In the genomic region with DNA sequence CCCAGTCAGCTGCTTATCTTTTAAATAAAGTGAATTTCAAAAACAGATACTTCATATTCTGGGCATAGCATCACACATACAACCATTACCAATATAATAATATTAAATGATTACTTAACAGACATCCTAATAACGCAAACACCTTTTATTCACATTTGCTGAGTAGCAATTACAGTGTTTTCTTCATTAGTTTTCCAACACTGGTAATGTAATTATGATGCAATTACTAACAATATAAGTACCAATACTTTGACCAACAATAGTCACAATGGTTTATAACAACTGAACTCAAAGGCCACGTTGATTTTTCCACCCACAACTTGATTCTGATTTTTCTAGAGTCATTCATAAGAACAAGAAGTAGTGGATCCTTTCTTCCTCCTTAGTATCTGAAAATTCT, we compare ENCODE assay signal across 1 cellular context.
TF ChIP-seq lines count a peak whose summit lies in the region.

No MANE protein-coding gene starts in this region.

TF ChIP-seq in WTC11, 78 proteins besides CTCF, POLR2A, EP300 and RAD21 (continued from another document):
- TF ChIP-seq, protein P1, sequence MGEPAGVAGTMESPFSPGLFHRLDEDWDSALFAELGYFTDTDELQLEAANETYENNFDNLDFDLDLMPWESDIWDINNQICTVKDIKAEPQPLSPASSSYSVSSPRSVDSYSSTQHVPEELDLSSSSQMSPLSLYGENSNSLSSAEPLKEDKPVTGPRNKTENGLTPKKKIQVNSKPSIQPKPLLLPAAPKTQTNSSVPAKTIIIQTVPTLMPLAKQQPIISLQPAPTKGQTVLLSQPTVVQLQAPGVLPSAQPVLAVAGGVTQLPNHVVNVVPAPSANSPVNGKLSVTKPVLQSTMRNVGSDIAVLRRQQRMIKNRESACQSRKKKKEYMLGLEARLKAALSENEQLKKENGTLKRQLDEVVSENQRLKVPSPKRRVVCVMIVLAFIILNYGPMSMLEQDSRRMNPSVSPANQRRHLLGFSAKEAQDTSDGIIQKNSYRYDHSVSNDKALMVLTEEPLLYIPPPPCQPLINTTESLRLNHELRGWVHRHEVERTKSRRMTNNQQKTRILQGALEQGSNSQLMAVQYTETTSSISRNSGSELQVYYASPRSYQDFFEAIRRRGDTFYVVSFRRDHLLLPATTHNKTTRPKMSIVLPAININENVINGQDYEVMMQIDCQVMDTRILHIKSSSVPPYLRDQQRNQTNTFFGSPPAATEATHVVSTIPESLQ (CRISPR knock-in tag; IDR thresholded peaks at IDR 0.05) = no peak
- TF ChIP-seq, protein P2, sequence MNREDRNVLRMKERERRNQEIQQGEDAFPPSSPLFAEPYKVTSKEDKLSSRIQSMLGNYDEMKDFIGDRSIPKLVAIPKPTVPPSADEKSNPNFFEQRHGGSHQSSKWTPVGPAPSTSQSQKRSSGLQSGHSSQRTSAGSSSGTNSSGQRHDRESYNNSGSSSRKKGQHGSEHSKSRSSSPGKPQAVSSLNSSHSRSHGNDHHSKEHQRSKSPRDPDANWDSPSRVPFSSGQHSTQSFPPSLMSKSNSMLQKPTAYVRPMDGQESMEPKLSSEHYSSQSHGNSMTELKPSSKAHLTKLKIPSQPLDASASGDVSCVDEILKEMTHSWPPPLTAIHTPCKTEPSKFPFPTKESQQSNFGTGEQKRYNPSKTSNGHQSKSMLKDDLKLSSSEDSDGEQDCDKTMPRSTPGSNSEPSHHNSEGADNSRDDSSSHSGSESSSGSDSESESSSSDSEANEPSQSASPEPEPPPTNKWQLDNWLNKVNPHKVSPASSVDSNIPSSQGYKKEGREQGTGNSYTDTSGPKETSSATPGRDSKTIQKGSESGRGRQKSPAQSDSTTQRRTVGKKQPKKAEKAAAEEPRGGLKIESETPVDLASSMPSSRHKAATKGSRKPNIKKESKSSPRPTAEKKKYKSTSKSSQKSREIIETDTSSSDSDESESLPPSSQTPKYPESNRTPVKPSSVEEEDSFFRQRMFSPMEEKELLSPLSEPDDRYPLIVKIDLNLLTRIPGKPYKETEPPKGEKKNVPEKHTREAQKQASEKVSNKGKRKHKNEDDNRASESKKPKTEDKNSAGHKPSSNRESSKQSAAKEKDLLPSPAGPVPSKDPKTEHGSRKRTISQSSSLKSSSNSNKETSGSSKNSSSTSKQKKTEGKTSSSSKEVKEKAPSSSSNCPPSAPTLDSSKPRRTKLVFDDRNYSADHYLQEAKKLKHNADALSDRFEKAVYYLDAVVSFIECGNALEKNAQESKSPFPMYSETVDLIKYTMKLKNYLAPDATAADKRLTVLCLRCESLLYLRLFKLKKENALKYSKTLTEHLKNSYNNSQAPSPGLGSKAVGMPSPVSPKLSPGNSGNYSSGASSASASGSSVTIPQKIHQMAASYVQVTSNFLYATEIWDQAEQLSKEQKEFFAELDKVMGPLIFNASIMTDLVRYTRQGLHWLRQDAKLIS (CRISPR knock-in tag; IDR thresholded peaks at IDR 0.05; ENCODE audit: borderline replicate concordance) = no peak
- no peak for TF ChIP-seq EMX1 (CRISPR knock-in tag; IDR thresholded peaks at IDR 0.05)
- TF ChIP-seq TCF7 (CRISPR knock-in tag; IDR thresholded peaks at IDR 0.05; ENCODE audit: low read depth) = no peak
- TF ChIP-seq, protein P3, sequence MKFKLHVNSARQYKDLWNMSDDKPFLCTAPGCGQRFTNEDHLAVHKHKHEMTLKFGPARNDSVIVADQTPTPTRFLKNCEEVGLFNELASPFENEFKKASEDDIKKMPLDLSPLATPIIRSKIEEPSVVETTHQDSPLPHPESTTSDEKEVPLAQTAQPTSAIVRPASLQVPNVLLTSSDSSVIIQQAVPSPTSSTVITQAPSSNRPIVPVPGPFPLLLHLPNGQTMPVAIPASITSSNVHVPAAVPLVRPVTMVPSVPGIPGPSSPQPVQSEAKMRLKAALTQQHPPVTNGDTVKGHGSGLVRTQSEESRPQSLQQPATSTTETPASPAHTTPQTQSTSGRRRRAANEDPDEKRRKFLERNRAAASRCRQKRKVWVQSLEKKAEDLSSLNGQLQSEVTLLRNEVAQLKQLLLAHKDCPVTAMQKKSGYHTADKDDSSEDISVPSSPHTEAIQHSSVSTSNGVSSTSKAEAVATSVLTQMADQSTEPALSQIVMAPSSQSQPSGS (CRISPR knock-in tag; IDR thresholded peaks at IDR 0.05; ENCODE audit: borderline replicate concordance, low read depth) = no peak
- TF ChIP-seq TEAD1 (CRISPR knock-in tag; IDR thresholded peaks at IDR 0.05) = no peak
- TF ChIP-seq PRRX2 (CRISPR knock-in tag; IDR thresholded peaks at IDR 0.05) = no peak
- no peak for TF ChIP-seq NR2C2 (CRISPR knock-in tag; IDR thresholded peaks at IDR 0.05)
